In the genomic region with DNA sequence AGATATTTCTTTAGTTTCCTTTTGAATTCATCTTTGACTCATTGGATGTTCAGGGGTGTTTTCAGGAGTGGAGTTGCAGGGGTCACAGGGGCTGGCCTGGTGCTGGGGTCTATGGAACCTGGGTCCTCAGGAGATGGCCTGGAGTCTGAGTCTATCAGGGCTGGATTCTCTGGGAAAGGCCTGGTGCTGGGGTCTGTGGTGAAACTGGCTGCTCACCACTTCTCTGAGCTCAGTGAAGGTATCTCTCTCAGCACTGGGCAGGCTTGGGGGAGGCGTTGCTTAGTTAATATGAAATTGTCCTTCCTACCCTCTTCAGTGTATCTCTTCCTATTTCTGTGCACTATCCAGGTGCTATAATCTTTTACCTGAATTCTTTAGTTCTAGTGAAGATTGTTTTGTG, we compare ENCODE assay signal across 18 cellular contexts.
DNase-seq lines count a peak whose midpoint lies in the region; ATAC-seq and TF ChIP-seq lines count a peak whose summit lies in the region.
"Had no signal": no experiment of that assay in that cellular context is flagged by ENCODE, and none has a peak within 500 bp of the region (broad histone marks: within the 10 kb centered on the region; RNA-seq: fewer than 3 reads in every experiment).

No MANE protein-coding gene starts in this region.

- H3K36me3 Mint-ChIP-seq in stimulated activated memory B cell treated with anti-CD40 and anti-IgM and Interleukin-4, amounts not matched to agents 10 μg/mL and 1 μg/mL and 100 μg/mL, for 72 hours: no peaks in the 10 kb centered on the region
- H3K36me3 Mint-ChIP-seq: CD14-positive monocyte; CD4-positive, alpha-beta memory T cell had no signal

- dilution Hi-C loops in mammary epithelial cell (cut with HindIII; ENCODE audit: low sequenced_read_pairs): no loop called here

- no peak overlapping the region for H2AFZ ChIP-seq in mammary epithelial cell (ENCODE audit: low read depth, low read length)

- intact Hi-C loops in esophagus muscularis mucosa (cut with DNase I) (no loop called here), mammary epithelial cell (cut with micrococcal nuclease) (no loop called here)

- no peaks in the 10 kb centered on the region for H3K9me3 Mint-ChIP-seq in stimulated activated memory B cell treated with anti-CD40 and anti-IgM and Interleukin-4, amounts not matched to agents 10 μg/mL and 1 μg/mL and 100 μg/mL, for 72 hours

- 0 out of 2 replicates have a peak overlapping the region, but pooled peaks have one; percentile 15 for H3K4me2 ChIP-seq in BLaER1
- no peak overlapping the region for H3K4me2 ChIP-seq in mammary epithelial cell (ENCODE audit: insufficient read depth, low read depth, low read length)
- H3K4me2 ChIP-seq: A549 had no signal

- H3K9ac ChIP-seq in BLaER1: no peak overlapping the region
- H3K9ac ChIP-seq in mammary epithelial cell (ENCODE audit: insufficient read depth, low read length): no peak overlapping the region

- no peak for TF ChIP-seq EP300 in esophagus muscularis mucosa (IDR thresholded peaks at IDR 0.05)

- ATAC-seq in stimulated activated memory B cell treated with anti-CD40 and anti-IgM and Interleukin-4, amounts not matched to agents 10 μg/mL and 1 μg/mL and 100 μg/mL, for 72 hours: peak; percentile 41
- ATAC-seq in HG02798 (IDR thresholded peaks at IDR 0.05; ENCODE audit: poor library complexity, unreplicated experiment): no peak
- ATAC-seq: A549, GM12878, HepG2 had no signal

- no peak overlapping the region for H3K27ac Mint-ChIP-seq in stimulated activated memory B cell treated with anti-CD40 and anti-IgM and Interleukin-4, amounts not matched to agents 10 μg/mL and 1 μg/mL and 100 μg/mL, for 72 hours
- H3K27ac Mint-ChIP-seq: CD4-positive, alpha-beta memory T cell; H9 had no signal

- H3K27ac ChIP-seq in BLaER1: no peak overlapping the region
- no peak overlapping the region for H3K27ac ChIP-seq in esophagus muscularis mucosa (replicated peaks in 1 of 4)
- no peak overlapping the region for H3K27ac ChIP-seq in mammary epithelial cell (ENCODE audit: insufficient read depth, low read depth, low read length)
- H3K27ac ChIP-seq: 22Rv1, A549 had no signal

- no peaks in the 10 kb centered on the region for H3K4me1 Mint-ChIP-seq in stimulated activated memory B cell treated with anti-CD40 and anti-IgM and Interleukin-4, amounts not matched to agents 10 μg/mL and 1 μg/mL and 100 μg/mL, for 72 hours
- H3K4me1 Mint-ChIP-seq: CD4-positive, alpha-beta memory T cell had no signal

- H4K20me1 ChIP-seq in BLaER1: no peaks in the 10 kb centered on the region
- H4K20me1 ChIP-seq in mammary epithelial cell (ENCODE audit: insufficient read depth, low read length): no peaks in the 10 kb centered on the region

- DNase-seq in DMS53 (lab: John Stamatoyannopoulos, UW) (peak; percentile 28), DMS53 treated with DMSO at 0.1 percent for 48 hours (lab: John Stamatoyannopoulos, UW; ENCODE audit: unreplicated experiment) (no peak), esophagus muscularis mucosa (ENCODE audit: extremely low spot score) (peak; percentile 60), mammary epithelial cell (no peak)
- DNase-seq: AML-193; CD4-positive, alpha-beta memory T cell; DMS153; DND-41; EL; H9 had no signal

- BruUV-seq in mammary epithelial cell (replicated peaks; lab: Mats Ljungman, UMichigan): no TSS peak

- TF ChIP-seq POLR2A in esophagus muscularis mucosa (IDR thresholded peaks at IDR 0.05; ENCODE audit: low read depth): no peak

- H3K9me3 ChIP-seq in BLaER1 (peaks cover 7% of the 10 kb centered on the region), esophagus muscularis mucosa (no peaks in the 10 kb centered on the region), mammary epithelial cell (replicated peaks; ENCODE audit: insufficient read depth, low read length) (no peaks in the 10 kb centered on the region)
- H3K9me3 ChIP-seq: A549 had no signal

- CTCF ChIA-PET in mammary epithelial cell (lab: Charles Lee; ENCODE audit: low non-redundant PET): no interaction called here

- H3K79me2 ChIP-seq in mammary epithelial cell (ENCODE audit: insufficient read depth, low read length): no peaks in the 10 kb centered on the region

- no peaks in the 10 kb centered on the region for H3K36me3 ChIP-seq in BLaER1
- no peaks in the 10 kb centered on the region for H3K36me3 ChIP-seq in esophagus muscularis mucosa
- no peaks in the 10 kb centered on the region for H3K36me3 ChIP-seq in mammary epithelial cell (ENCODE audit: insufficient read depth, low read length)

- H3K4me3 ChIP-seq in BLaER1: no peak overlapping the region
- no peak overlapping the region for H3K4me3 ChIP-seq in esophagus muscularis mucosa
- H3K4me3 ChIP-seq in mammary epithelial cell (replicated peaks in 1 of 3; ENCODE audit: insufficient read depth in 1 of 3, low read depth in 2 of 3, low read length in 3 of 3): no peak overlapping the region
- H3K4me3 ChIP-seq: A549, GM12878 had no signal

- 90% methylated on average over 1 of the region's 1 CpG for WGBS in esophagus muscularis mucosa
- WGBS in mammary epithelial cell (ENCODE audit: low coverage, missing lambda C conversion rate): 75% methylated on average over 1 of the region's 1 CpG

- H3K27me3 ChIP-seq in BLaER1 (no peaks in the 10 kb centered on the region), esophagus muscularis mucosa (no peaks in the 10 kb centered on the region), mammary epithelial cell (ENCODE audit: insufficient read depth, low read length) (no peaks in the 10 kb centered on the region)

- in situ Hi-C loops in mammary epithelial cell (cut with MboI; ENCODE audit: low sequenced_read_pairs in 2 of 2): no loop called here

- no peaks in the 10 kb centered on the region for H3K27me3 Mint-ChIP-seq in stimulated activated memory B cell treated with anti-CD40 and anti-IgM and Interleukin-4, amounts not matched to agents 10 μg/mL and 1 μg/mL and 100 μg/mL, for 72 hours
- H3K27me3 Mint-ChIP-seq: CD4-positive, alpha-beta memory T cell had no signal

- H3K4me1 ChIP-seq in BLaER1 (peaks cover 27% of the 10 kb centered on the region), esophagus muscularis mucosa (no peaks in the 10 kb centered on the region), mammary epithelial cell (ENCODE audit: insufficient read depth, low read length) (no peaks in the 10 kb centered on the region)
- H3K4me1 ChIP-seq: A549 had no signal

- H3K4me3 Mint-ChIP-seq in stimulated activated memory B cell treated with anti-CD40 and anti-IgM and Interleukin-4, amounts not matched to agents 10 μg/mL and 1 μg/mL and 100 μg/mL, for 72 hours: no peak overlapping the region
- H3K4me3 Mint-ChIP-seq: CD14-positive monocyte; CD4-positive, alpha-beta memory T cell; H9 had no signal

- no peak for TF ChIP-seq CTCF in esophagus muscularis mucosa (IDR thresholded peaks at IDR 0.05)
- no peak for TF ChIP-seq CTCF in mammary epithelial cell (conservative IDR thresholded peaks at IDR 0.05 in 1 of 2, IDR thresholded peaks at IDR 0.05 in 1 of 2; ENCODE audit: extremely low read depth in 1 of 2, insufficient read depth in 1 of 2, low read depth in 1 of 2, low read length in 2 of 2)

Comparison
In these comparisons a context has a peak if more than half of its experiments do, and no peak if none do; other contexts are left out.
1. DNase-seq: peak in DMS53 (single experiment) and esophagus muscularis mucosa (single experiment); none in DMS53 treated with DMSO at 0.1 percent for 48 hours (single experiment) and mammary epithelial cell (single experiment).